Comparison of ENCODE assay signal across 1 cellular context in the genomic region with DNA sequence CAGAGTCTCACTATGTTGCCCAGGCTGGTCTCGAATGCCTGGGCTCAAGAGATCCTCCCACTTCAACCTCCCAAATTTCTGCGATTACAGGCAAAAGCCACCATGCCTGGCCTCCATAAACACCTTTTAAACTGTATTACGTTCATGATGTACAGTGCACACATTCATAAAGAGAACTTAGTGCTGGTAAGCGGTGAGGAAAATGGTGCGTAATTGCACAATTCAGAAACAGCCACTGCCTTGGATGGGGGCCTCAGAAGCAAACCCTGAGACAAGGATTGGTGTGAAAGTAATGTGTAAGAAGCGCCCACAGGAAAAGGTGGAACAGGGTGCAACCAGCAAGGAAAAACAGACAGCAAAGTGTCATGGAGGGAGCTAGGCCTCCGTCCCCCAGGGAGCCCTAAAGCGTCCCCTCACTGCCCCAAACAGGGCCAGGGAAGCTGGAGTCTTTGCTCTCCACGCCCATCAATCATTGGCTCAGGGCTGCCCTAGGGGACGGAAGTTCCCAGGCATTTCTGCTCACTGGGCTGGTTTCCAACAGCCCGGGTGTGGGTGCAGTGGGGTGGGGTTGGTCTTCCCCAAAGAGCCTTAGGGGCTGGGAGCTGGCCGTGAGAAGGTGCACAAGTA.
TF ChIP-seq lines count a peak whose summit lies in the region.

No MANE protein-coding gene starts in this region.

TF ChIP-seq in GM23338, 12 proteins besides CTCF, POLR2A, EP300 and RAD21 (continued from another document):
- TF ChIP-seq, protein P1, sequence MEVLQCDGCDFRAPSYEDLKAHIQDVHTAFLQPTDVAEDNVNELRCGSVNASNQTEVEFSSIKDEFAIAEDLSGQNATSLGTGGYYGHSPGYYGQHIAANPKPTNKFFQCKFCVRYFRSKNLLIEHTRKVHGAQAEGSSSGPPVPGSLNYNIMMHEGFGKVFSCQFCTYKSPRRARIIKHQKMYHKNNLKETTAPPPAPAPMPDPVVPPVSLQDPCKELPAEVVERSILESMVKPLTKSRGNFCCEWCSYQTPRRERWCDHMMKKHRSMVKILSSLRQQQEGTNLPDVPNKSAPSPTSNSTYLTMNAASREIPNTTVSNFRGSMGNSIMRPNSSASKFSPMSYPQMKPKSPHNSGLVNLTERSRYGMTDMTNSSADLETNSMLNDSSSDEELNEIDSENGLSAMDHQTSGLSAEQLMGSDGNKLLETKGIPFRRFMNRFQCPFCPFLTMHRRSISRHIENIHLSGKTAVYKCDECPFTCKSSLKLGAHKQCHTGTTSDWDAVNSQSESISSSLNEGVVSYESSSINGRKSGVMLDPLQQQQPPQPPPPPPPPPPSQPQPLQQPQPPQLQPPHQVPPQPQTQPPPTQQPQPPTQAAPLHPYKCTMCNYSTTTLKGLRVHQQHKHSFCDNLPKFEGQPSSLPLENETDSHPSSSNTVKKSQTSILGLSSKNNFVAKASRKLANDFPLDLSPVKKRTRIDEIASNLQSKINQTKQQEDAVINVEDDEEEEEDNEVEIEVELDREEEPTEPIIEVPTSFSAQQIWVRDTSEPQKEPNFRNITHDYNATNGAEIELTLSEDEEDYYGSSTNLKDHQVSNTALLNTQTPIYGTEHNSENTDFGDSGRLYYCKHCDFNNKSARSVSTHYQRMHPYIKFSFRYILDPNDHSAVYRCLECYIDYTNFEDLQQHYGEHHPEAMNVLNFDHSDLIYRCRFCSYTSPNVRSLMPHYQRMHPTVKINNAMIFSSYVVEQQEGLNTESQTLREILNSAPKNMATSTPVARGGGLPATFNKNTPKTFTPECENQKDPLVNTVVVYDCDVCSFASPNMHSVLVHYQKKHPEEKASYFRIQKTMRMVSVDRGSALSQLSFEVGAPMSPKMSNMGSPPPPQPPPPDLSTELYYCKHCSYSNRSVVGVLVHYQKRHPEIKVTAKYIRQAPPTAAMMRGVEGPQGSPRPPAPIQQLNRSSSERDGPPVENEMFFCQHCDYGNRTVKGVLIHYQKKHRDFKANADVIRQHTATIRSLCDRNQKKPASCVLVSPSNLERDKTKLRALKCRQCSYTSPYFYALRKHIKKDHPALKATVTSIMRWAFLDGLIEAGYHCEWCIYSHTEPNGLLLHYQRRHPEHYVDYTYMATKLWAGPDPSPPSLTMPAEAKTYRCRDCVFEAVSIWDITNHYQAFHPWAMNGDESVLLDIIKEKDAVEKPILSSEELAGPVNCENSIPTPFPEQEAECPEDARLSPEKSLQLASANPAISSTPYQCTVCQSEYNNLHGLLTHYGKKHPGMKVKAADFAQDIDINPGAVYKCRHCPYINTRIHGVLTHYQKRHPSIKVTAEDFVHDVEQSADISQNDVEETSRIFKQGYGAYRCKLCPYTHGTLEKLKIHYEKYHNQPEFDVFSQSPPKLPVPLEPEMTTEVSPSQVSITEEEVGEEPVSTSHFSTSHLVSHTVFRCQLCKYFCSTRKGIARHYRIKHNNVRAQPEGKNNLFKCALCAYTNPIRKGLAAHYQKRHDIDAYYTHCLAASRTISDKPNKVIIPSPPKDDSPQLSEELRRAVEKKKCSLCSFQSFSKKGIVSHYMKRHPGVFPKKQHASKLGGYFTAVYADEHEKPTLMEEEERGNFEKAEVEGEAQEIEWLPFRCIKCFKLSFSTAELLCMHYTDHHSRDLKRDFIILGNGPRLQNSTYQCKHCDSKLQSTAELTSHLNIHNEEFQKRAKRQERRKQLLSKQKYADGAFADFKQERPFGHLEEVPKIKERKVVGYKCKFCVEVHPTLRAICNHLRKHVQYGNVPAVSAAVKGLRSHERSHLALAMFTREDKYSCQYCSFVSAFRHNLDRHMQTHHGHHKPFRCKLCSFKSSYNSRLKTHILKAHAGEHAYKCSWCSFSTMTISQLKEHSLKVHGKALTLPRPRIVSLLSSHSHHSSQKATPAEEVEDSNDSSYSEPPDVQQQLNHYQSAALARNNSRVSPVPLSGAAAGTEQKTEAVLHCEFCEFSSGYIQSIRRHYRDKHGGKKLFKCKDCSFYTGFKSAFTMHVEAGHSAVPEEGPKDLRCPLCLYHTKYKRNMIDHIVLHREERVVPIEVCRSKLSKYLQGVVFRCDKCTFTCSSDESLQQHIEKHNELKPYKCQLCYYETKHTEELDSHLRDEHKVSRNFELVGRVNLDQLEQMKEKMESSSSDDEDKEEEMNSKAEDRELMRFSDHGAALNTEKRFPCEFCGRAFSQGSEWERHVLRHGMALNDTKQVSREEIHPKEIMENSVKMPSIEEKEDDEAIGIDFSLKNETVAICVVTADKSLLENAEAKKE (CRISPR knock-in tag; IDR thresholded peaks at IDR 0.05), result no peak
- TF ChIP-seq ZNF331 (CRISPR knock-in tag; IDR thresholded peaks at IDR 0.05; ENCODE audit: low read depth) (no peak), STAT1 (IDR thresholded peaks at IDR 0.05; ENCODE audit: unreplicated experiment) (no peak), ZNF114 (CRISPR knock-in tag; IDR thresholded peaks at IDR 0.05) (no peak), EZH2phosphoT487 (IDR thresholded peaks at IDR 0.05; ENCODE audit: unreplicated experiment) (no peak)
- TF ChIP-seq, protein P2, sequence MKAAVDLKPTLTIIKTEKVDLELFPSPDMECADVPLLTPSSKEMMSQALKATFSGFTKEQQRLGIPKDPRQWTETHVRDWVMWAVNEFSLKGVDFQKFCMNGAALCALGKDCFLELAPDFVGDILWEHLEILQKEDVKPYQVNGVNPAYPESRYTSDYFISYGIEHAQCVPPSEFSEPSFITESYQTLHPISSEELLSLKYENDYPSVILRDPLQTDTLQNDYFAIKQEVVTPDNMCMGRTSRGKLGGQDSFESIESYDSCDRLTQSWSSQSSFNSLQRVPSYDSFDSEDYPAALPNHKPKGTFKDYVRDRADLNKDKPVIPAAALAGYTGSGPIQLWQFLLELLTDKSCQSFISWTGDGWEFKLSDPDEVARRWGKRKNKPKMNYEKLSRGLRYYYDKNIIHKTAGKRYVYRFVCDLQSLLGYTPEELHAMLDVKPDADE (IDR thresholded peaks at IDR 0.05), result no peak
